ENCODE assay signal across 1 cellular context in genomic region chr12:101051151-101051550, GRCh38.
TF ChIP-seq lines count a peak whose summit lies in the region.

No MANE protein-coding gene starts in this region.

TF ChIP-seq in HCT116, 20 proteins besides CTCF, POLR2A, EP300 and RAD21 (continued from another document):
- TF ChIP-seq, protein P1, sequence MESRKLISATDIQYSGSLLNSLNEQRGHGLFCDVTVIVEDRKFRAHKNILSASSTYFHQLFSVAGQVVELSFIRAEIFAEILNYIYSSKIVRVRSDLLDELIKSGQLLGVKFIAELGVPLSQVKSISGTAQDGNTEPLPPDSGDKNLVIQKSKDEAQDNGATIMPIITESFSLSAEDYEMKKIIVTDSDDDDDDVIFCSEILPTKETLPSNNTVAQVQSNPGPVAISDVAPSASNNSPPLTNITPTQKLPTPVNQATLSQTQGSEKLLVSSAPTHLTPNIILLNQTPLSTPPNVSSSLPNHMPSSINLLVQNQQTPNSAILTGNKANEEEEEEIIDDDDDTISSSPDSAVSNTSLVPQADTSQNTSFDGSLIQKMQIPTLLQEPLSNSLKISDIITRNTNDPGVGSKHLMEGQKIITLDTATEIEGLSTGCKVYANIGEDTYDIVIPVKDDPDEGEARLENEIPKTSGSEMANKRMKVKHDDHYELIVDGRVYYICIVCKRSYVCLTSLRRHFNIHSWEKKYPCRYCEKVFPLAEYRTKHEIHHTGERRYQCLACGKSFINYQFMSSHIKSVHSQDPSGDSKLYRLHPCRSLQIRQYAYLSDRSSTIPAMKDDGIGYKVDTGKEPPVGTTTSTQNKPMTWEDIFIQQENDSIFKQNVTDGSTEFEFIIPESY (IDR thresholded peaks at IDR 0.05; ENCODE audit: extremely low read depth, insufficient replicate concordance, low read length), result no peak
- TF ChIP-seq, protein P2, sequence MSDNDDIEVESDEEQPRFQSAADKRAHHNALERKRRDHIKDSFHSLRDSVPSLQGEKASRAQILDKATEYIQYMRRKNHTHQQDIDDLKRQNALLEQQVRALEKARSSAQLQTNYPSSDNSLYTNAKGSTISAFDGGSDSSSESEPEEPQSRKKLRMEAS (IDR thresholded peaks at IDR 0.05), result no peak
- no peak for TF ChIP-seq POLR2AphosphoS5 (IDR thresholded peaks at IDR 0.05; ENCODE audit: low read depth, low read length)
- TF ChIP-seq EGR1 (IDR thresholded peaks at IDR 0.05; ENCODE audit: low read depth), result no peak
- no peak for TF ChIP-seq SIN3A (IDR thresholded peaks at IDR 0.05; ENCODE audit: low read depth)
TF ChIP-seq in HCT116: peak in this region for 0.
